In the genomic region with DNA sequence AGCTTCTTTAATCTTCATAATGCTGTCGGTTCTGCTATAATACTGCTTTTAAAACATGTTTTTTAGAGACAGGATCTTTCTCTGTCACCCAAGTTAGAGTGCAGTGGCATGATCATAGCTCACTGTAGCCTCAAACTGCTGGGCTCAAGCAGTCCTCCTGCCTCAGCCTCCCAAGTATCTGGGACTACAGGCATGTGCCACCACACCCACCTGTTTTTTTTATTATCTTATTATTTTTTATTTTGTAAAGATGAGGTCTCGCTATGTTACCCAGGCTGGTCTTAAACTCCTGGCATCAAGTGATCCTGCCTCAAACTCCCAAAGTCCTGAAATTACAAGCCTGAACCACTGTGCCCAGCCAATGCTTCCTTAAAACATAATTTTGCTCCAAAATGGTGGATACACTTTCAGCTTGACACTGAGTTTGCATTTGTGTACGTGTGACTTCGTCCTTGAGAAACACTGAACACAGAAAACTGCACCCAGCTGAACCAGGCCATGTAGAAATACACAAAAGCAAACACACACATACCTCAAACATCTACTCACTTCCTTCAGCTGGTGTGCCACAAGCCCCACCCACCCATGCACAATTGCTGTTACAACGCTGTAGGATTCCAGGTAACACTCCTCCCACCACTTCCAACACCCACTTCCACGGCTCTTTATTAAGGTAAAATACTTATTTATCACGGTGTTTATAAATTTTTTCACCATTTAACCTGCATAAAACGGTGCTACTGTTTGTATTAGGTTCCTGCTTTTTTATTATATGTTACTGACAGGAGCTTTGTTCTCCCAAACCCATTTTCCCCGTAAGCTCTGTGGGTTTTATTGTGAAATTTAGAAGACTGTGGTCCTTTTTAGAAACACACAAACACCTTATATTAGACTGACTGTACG, we compare ENCODE assay signal across 10 cellular contexts.
A peak's percentile ranks its signal among the peaks of the same experiment; 100 is the strongest.
DNase-seq lines count a peak whose midpoint lies in the region; ATAC-seq lines count a peak whose summit lies in the region.
"Had no signal": no experiment of that assay in that cellular context is flagged by ENCODE, and none has a peak within 500 bp of the region (broad histone marks: within the 10 kb centered on the region; RNA-seq: fewer than 3 reads in every experiment).

No MANE protein-coding gene starts in this region.

- POLR2A ChIA-PET in activated CD4-positive, alpha-beta T cell treated with anti-CD3 and anti-CD28 coated beads for 36 hours (lab: Charles Lee): interaction anchor here (0.5 to 0.7 kb wide), 3 partner anchors 28 to 1552 kb away, joined by 3 to 5 read pairs (median 4); no protein-coding TSS in a partner anchor
- POLR2A ChIA-PET in CD8-positive, alpha-beta memory T cell (lab: Charles Lee): no interaction called here

- H3K27me3 ChIP-seq in CD8-positive, alpha-beta memory T cell (ENCODE audit: insufficient read depth, low read length, poor library complexity, severe bottlenecking): no peaks in the 10 kb centered on the region
- H3K27me3 ChIP-seq: neural progenitor cell had no signal

- H3K27ac ChIP-seq in CD8-positive, alpha-beta memory T cell (ENCODE audit: low read depth, low read length): no peak overlapping the region
- H3K27ac ChIP-seq: neural progenitor cell had no signal

- peak overlapping the region; percentile 86 for H3K27ac Mint-ChIP-seq in activated CD4-positive, alpha-beta T cell treated with anti-CD3 and anti-CD28 coated beads for 36 hours
- peak overlapping the region; percentile 78 for H3K27ac Mint-ChIP-seq in activated T-helper 1 cell treated with anti-CD3 and anti-CD28 coated beads, Interleukin-12 subunit alpha, Interleukin-12 subunit beta, Interleukin-2, Interleukin-4 antibody, amounts not matched to agents 30 ng/mL and 10 ng/mL and 1 ng/mL, durations not matched to agents 14 hours and 24 hours and 36 hours
- H3K27ac Mint-ChIP-seq in CD8-positive, alpha-beta memory T cell: peak overlapping the region in 1 of 8 donors; percentile 32
- H3K27ac Mint-ChIP-seq: neural progenitor cell had no signal

- H3K4me3 ChIP-seq in CD8-positive, alpha-beta memory T cell (ENCODE audit: low read length): no peak overlapping the region
- H3K4me3 ChIP-seq: neural progenitor cell had no signal

- peak overlapping the region; percentile 10 for H3K4me3 Mint-ChIP-seq in activated CD4-positive, alpha-beta T cell treated with anti-CD3 and anti-CD28 coated beads for 36 hours
- peak overlapping the region; percentile 50 for H3K4me3 Mint-ChIP-seq in activated T-helper 1 cell treated with anti-CD3 and anti-CD28 coated beads, Interleukin-12 subunit alpha, Interleukin-12 subunit beta, Interleukin-2, Interleukin-4 antibody, amounts not matched to agents 30 ng/mL and 10 ng/mL and 1 ng/mL, durations not matched to agents 14 hours and 24 hours and 36 hours
- H3K4me3 Mint-ChIP-seq in CD8-positive, alpha-beta memory T cell: no peak overlapping the region
- H3K4me3 Mint-ChIP-seq: neural progenitor cell had no signal

- intact Hi-C loops in activated CD4-positive, alpha-beta T cell treated with anti-CD3 and anti-CD28 coated beads for 36 hours (cut with DNase I, micrococcal nuclease): no loop called here
- intact Hi-C loops in activated T-helper 1 cell treated with anti-CD3 and anti-CD28 coated beads, Interleukin-12 subunit alpha, Interleukin-12 subunit beta, Interleukin-2, Interleukin-4 antibody, amounts not matched to agents 30 ng/mL and 10 ng/mL and 1 ng/mL, durations not matched to agents 14 hours and 24 hours and 36 hours (cut with micrococcal nuclease): no loop called here

- H3K9me3 ChIP-seq in CD8-positive, alpha-beta memory T cell (ENCODE audit: low read length): no peaks in the 10 kb centered on the region

- no peaks in the 10 kb centered on the region for H3K27me3 Mint-ChIP-seq in activated CD4-positive, alpha-beta T cell treated with anti-CD3 and anti-CD28 coated beads for 36 hours
- no peaks in the 10 kb centered on the region for H3K27me3 Mint-ChIP-seq in activated T-helper 1 cell treated with anti-CD3 and anti-CD28 coated beads, Interleukin-12 subunit alpha, Interleukin-12 subunit beta, Interleukin-2, Interleukin-4 antibody, amounts not matched to agents 30 ng/mL and 10 ng/mL and 1 ng/mL, durations not matched to agents 14 hours and 24 hours and 36 hours (ENCODE audit: insufficient read depth)
- peaks cover 0 to 5% of the 10 kb centered on the region in 2 donors for H3K27me3 Mint-ChIP-seq in CD8-positive, alpha-beta memory T cell

- ATAC-seq in activated CD4-positive, alpha-beta T cell treated with anti-CD3 and anti-CD28 coated beads for 36 hours: no peak
- ATAC-seq in GM18861 (IDR thresholded peaks at IDR 0.05; ENCODE audit: unreplicated experiment): no peak

- H3K4me1 ChIP-seq in CD8-positive, alpha-beta memory T cell (ENCODE audit: insufficient read depth, low read length): peaks cover 9% of the 10 kb centered on the region

- peaks cover 17% of the 10 kb centered on the region for H3K36me3 Mint-ChIP-seq in activated CD4-positive, alpha-beta T cell treated with anti-CD3 and anti-CD28 coated beads for 36 hours (ENCODE audit: low read depth)
- peaks cover 7% of the 10 kb centered on the region for H3K36me3 Mint-ChIP-seq in activated T-helper 1 cell treated with anti-CD3 and anti-CD28 coated beads, Interleukin-12 subunit alpha, Interleukin-12 subunit beta, Interleukin-2, Interleukin-4 antibody, amounts not matched to agents 30 ng/mL and 10 ng/mL and 1 ng/mL, durations not matched to agents 14 hours and 24 hours and 36 hours (ENCODE audit: low read depth)
- H3K36me3 Mint-ChIP-seq in CD8-positive, alpha-beta memory T cell: no peaks in the 10 kb centered on the region
- H3K36me3 Mint-ChIP-seq: neural progenitor cell had no signal

- no peaks in the 10 kb centered on the region for H3K9me3 Mint-ChIP-seq in activated CD4-positive, alpha-beta T cell treated with anti-CD3 and anti-CD28 coated beads for 36 hours (ENCODE audit: low read depth)
- no peaks in the 10 kb centered on the region for H3K9me3 Mint-ChIP-seq in activated T-helper 1 cell treated with anti-CD3 and anti-CD28 coated beads, Interleukin-12 subunit alpha, Interleukin-12 subunit beta, Interleukin-2, Interleukin-4 antibody, amounts not matched to agents 30 ng/mL and 10 ng/mL and 1 ng/mL, durations not matched to agents 14 hours and 24 hours and 36 hours
- peaks cover 0 to 3% (median 0%) of the 10 kb centered on the region in 5 donors for H3K9me3 Mint-ChIP-seq in CD8-positive, alpha-beta memory T cell
- H3K9me3 Mint-ChIP-seq: neural progenitor cell had no signal

- H3K36me3 ChIP-seq in CD8-positive, alpha-beta memory T cell (ENCODE audit: insufficient read depth, low read length): no peaks in the 10 kb centered on the region
- H3K36me3 ChIP-seq: neural progenitor cell had no signal

- DNase-seq in activated CD4-positive, alpha-beta T cell treated with anti-CD3 and anti-CD28 coated beads for 36 hours: peak; percentile 56
- DNase-seq in activated CD4-positive, alpha-beta T cell treated with anti-CD3 and anti-CD28 coated beads for 1 hour: no peak
- peak; percentile 21 for DNase-seq in activated T-helper 1 cell treated with anti-CD3 and anti-CD28 coated beads, Interleukin-12 subunit alpha, Interleukin-12 subunit beta, Interleukin-2, Interleukin-4 antibody, amounts not matched to agents 30 ng/mL and 10 ng/mL and 1 ng/mL, durations not matched to agents 14 hours and 24 hours and 36 hours (ENCODE audit: low spot score)
- DNase-seq in kidney tubule cell (ENCODE audit: low spot score) (peak; percentile 80), ureter (ENCODE audit: low spot score) (peak; percentile 67), globus pallidus (ENCODE audit: low spot score) (no peak)
- DNase-seq in CD8-positive, alpha-beta memory T cell: no peak
- DNase-seq: NCI-H1694 had no signal

- peaks cover 49% of the 10 kb centered on the region for H3K4me1 Mint-ChIP-seq in activated CD4-positive, alpha-beta T cell treated with anti-CD3 and anti-CD28 coated beads for 36 hours
- peaks cover 14% of the 10 kb centered on the region for H3K4me1 Mint-ChIP-seq in activated T-helper 1 cell treated with anti-CD3 and anti-CD28 coated beads, Interleukin-12 subunit alpha, Interleukin-12 subunit beta, Interleukin-2, Interleukin-4 antibody, amounts not matched to agents 30 ng/mL and 10 ng/mL and 1 ng/mL, durations not matched to agents 14 hours and 24 hours and 36 hours (ENCODE audit: low read depth)
- peaks cover 0 to 16% (median 0%) of the 10 kb centered on the region in 3 donors for H3K4me1 Mint-ChIP-seq in CD8-positive, alpha-beta memory T cell
- H3K4me1 Mint-ChIP-seq: neural progenitor cell had no signal

- CTCF ChIA-PET in activated CD4-positive, alpha-beta T cell treated with anti-CD3 and anti-CD28 coated beads for 36 hours (lab: Charles Lee): interaction anchor here (1.1 to 1.5 kb wide), 3 partner anchors 38 to 137 kb away, joined by 3 to 4 read pairs (median 3); no protein-coding TSS in a partner anchor
- CTCF ChIA-PET in CD8-positive, alpha-beta memory T cell (lab: Charles Lee): no interaction called here

Comparison
In these comparisons a context has a peak if more than half of its experiments do, and no peak if none do; other contexts are left out.
1. DNase-seq: peak in activated CD4-positive, alpha-beta T cell treated with anti-CD3 and anti-CD28 coated beads for 36 hours (single experiment), activated T-helper 1 cell treated with anti-CD3 and anti-CD28 coated beads, Interleukin-12 subunit alpha, Interleukin-12 subunit beta, Interleukin-2, Interleukin-4 antibody, amounts not matched to agents 30 ng/mL and 10 ng/mL and 1 ng/mL, durations not matched to agents 14 hours and 24 hours and 36 hours (single experiment), kidney tubule cell (single experiment) and ureter (single experiment); none in activated CD4-positive, alpha-beta T cell treated with anti-CD3 and anti-CD28 coated beads for 1 hour (single experiment), CD8-positive, alpha-beta memory T cell (0 of 5) and globus pallidus (single experiment).
2. H3K4me3 Mint-ChIP-seq: peak in activated CD4-positive, alpha-beta T cell treated with anti-CD3 and anti-CD28 coated beads for 36 hours (single experiment) and activated T-helper 1 cell treated with anti-CD3 and anti-CD28 coated beads, Interleukin-12 subunit alpha, Interleukin-12 subunit beta, Interleukin-2, Interleukin-4 antibody, amounts not matched to agents 30 ng/mL and 10 ng/mL and 1 ng/mL, durations not matched to agents 14 hours and 24 hours and 36 hours (single experiment); none in CD8-positive, alpha-beta memory T cell (0 of 7).